ENCODE assay signal across 19 cellular contexts in genomic region chr9:131960311-131960710, GRCh38.
A peak's percentile ranks its signal among the peaks of the same experiment; 100 is the strongest.
DNase-seq lines count a peak whose midpoint lies in the region; ATAC-seq and TF ChIP-seq lines count a peak whose summit lies in the region.
"Had no signal": no experiment of that assay in that cellular context is flagged by ENCODE, and none has a peak within 500 bp of the region (broad histone marks: within the 10 kb centered on the region; RNA-seq: fewer than 3 reads in every experiment).

No MANE protein-coding gene starts in this region.

- intact Hi-C loops in PC-3 (cut with micrococcal nuclease) (no loop called here), dorsolateral prefrontal cortex (cut with DNase I) (loop anchor here in 1 of 2 donors (5.0 to 10.0 kb wide), 2 partner anchors 54 to 107 kb away; no protein-coding TSS in a partner anchor)

- H3K27me3 Mint-ChIP-seq in neural crest cell (ENCODE audit: low read depth): no peaks in the 10 kb centered on the region
- H3K27me3 Mint-ChIP-seq: activated CD8-positive, alpha-beta memory T cell treated with anti-CD3 and anti-CD28 coated beads, Interleukin-2, amount 10 ng/mL, durations not matched to agents 7 days and 5 days; progenitor cell of endocrine pancreas had no signal

- H3K4me2 ChIP-seq in PC-3 (ENCODE audit: low read length): no peak overlapping the region
- H3K4me2 ChIP-seq in hepatocyte: no peak overlapping the region
- H3K4me2 ChIP-seq: smooth muscle cell had no signal

- in situ Hi-C loops in G401 (cut with HindIII; ENCODE audit: low sequenced_read_pairs): no loop called here

- H3K9ac ChIP-seq in PC-3 (ENCODE audit: low read length): no peak overlapping the region

- H2AFZ ChIP-seq in PC-3 (ENCODE audit: low read length) (no peak overlapping the region), hepatocyte (no peak overlapping the region)

- H3K36me3 ChIP-seq in PC-3 (ENCODE audit: low read depth, low read length) (no peaks in the 10 kb centered on the region), hepatocyte (replicated peaks; ENCODE audit: insufficient read depth, low read depth) (no peaks in the 10 kb centered on the region)

- H3K4me3 Mint-ChIP-seq in neural crest cell: no peak overlapping the region
- H3K4me3 Mint-ChIP-seq: activated CD8-positive, alpha-beta memory T cell treated with anti-CD3 and anti-CD28 coated beads, Interleukin-2, amount 10 ng/mL, durations not matched to agents 7 days and 5 days; endodermal cell; natural killer cell had no signal

- H3K79me2 ChIP-seq in PC-3 (ENCODE audit: low read length) (no peaks in the 10 kb centered on the region), hepatocyte (no peaks in the 10 kb centered on the region)

- TF ChIP-seq CTCF in PC-3 (conservative IDR thresholded peaks at IDR 0.05; ENCODE audit: low read depth, low read length): no peak
- no peak for TF ChIP-seq CTCF in dorsolateral prefrontal cortex (IDR thresholded peaks at IDR 0.05 in 54 of 56, conservative IDR thresholded peaks at IDR 0.05 in 2 of 56; ENCODE audit: low read depth in 1 of 56, partially characterized antibody in 56 of 56)
- TF ChIP-seq CTCF in neural crest cell (conservative IDR thresholded peaks at IDR 0.05): no peak
- no peak for TF ChIP-seq CTCF in hepatocyte (IDR thresholded peaks at IDR 0.05; ENCODE audit: poor library complexity)

- no peak overlapping the region for H3K27ac ChIP-seq in PC-3 (ENCODE audit: low read length)
- peak overlapping the region in 57 of 59 donors; percentile 42 to 97 (median 89) for H3K27ac ChIP-seq in dorsolateral prefrontal cortex
- H3K27ac ChIP-seq in hepatocyte: no peak overlapping the region

- H3K4me1 ChIP-seq in PC-3 (ENCODE audit: insufficient read depth, low read length) (peaks cover 5% of the 10 kb centered on the region), hepatocyte (ENCODE audit: insufficient read depth) (no peaks in the 10 kb centered on the region)

- peaks cover 3% of the 10 kb centered on the region for H3K9me3 Mint-ChIP-seq in neural crest cell
- H3K9me3 Mint-ChIP-seq: endodermal cell had no signal

- CTCF ChIA-PET in PC-3 (lab: Charles Lee): no interaction called here

- H3K9me3 ChIP-seq in PC-3 (ENCODE audit: low read length): no peaks in the 10 kb centered on the region
- no peaks in the 10 kb centered on the region for H3K9me3 ChIP-seq in hepatocyte (ENCODE audit: low read depth)

- H3K9me2 ChIP-seq in PC-3 (replicated peaks; ENCODE audit: low read length): no peaks in the 10 kb centered on the region
- H3K9me2 ChIP-seq in hepatocyte (replicated peaks; ENCODE audit: insufficient read depth): no peaks in the 10 kb centered on the region

- H3K27ac Mint-ChIP-seq in neural crest cell (ENCODE audit: unreplicated experiment): peak overlapping the region; percentile 36
- H3K27ac Mint-ChIP-seq: activated CD8-positive, alpha-beta memory T cell treated with anti-CD3 and anti-CD28 coated beads, Interleukin-2, amount 10 ng/mL, durations not matched to agents 7 days and 5 days; endodermal cell; natural killer cell; progenitor cell of endocrine pancreas had no signal

- H3K36me3 Mint-ChIP-seq in neural crest cell (ENCODE audit: low read depth): peaks cover 6% of the 10 kb centered on the region
- H3K36me3 Mint-ChIP-seq: natural killer cell had no signal

- H3K4me3 ChIP-seq in PC-3 (ENCODE audit: low read length) (no peak overlapping the region), dorsolateral prefrontal cortex (peak overlapping the region in 8 of 59 donors; percentile 2 to 43 (median 14)), hepatocyte (no peak overlapping the region)
- H3K4me3 ChIP-seq: smooth muscle cell had no signal

- no peaks in the 10 kb centered on the region for H3F3A ChIP-seq in PC-3 (ENCODE audit: low read length, unreplicated experiment)

- POLR2A ChIA-PET in PC-3 (lab: Charles Lee; ENCODE audit: unreplicated experiment): no interaction called here

- no peaks in the 10 kb centered on the region for H4K20me1 ChIP-seq in PC-3 (ENCODE audit: low read length)
- H4K20me1 ChIP-seq in hepatocyte (ENCODE audit: insufficient read depth, poor library complexity, severe bottlenecking): no peaks in the 10 kb centered on the region

- BruUV-seq in PC-3 (replicated peaks; lab: Mats Ljungman, UMichigan): no TSS peak

- DNase-seq in NCI-H2171 treated with DMSO at 0.1 percent for 48 hours (lab: John Stamatoyannopoulos, UW): peak; percentile 76
- DNase-seq in NCI-H2171 (lab: John Stamatoyannopoulos, UW): no peak
- DNase-seq in PC-3: peak; percentile 47
- no peak for DNase-seq in dorsolateral prefrontal cortex
- DNase-seq in neural crest cell (ENCODE audit: low read depth, low spot score): no peak
- no peak for DNase-seq in G401 (ENCODE audit: low spot score)
- no peak for DNase-seq in DMS79 treated with DMSO at 0.1 percent for 48 hours (lab: John Stamatoyannopoulos, UW)
- no peak for DNase-seq in hepatocyte (ENCODE audit: low spot score)
- DNase-seq: activated CD4-positive, alpha-beta T cell treated with anti-CD3 and anti-CD28 coated beads for 4 hours; activated CD8-positive, alpha-beta memory T cell treated with anti-CD3 and anti-CD28 coated beads, Interleukin-2, amount 10 ng/mL, durations not matched to agents 7 days and 5 days; Calu3; cerebellar nuclear complex; EL; endodermal cell; natural killer cell; NCI-H1417 treated with DMSO at 0.1 percent for 48 hours; stimulated activated CD4-positive, alpha-beta T cell treated with anti-CD3 and anti-CD28 coated beads, Interleukin-4, amount 100 ng/mL, for 24 hours had no signal

- H3K4me1 Mint-ChIP-seq in neural crest cell: peaks cover 47% of the 10 kb centered on the region
- H3K4me1 Mint-ChIP-seq: activated CD8-positive, alpha-beta memory T cell treated with anti-CD3 and anti-CD28 coated beads, Interleukin-2, amount 10 ng/mL, durations not matched to agents 7 days and 5 days had no signal

- H3K27me3 ChIP-seq in PC-3 (ENCODE audit: low read length) (no peaks in the 10 kb centered on the region), dorsolateral prefrontal cortex (no peaks in the 10 kb centered on the region), hepatocyte (no peaks in the 10 kb centered on the region)

- peak; percentile 57; the same call in 1 of the 2 replicates for ATAC-seq in PC-3
- ATAC-seq: activated CD8-positive, alpha-beta memory T cell treated with anti-CD3 and anti-CD28 coated beads, Interleukin-2, amount 10 ng/mL, durations not matched to agents 7 days and 5 days; natural killer cell had no signal

- 83% methylated on average over 9 of the region's 9 CpGs for WGBS in hepatocyte (ENCODE audit: low lambda C conversion rate, missing lambda C conversion rate)

Comparison
In these comparisons a context has a peak if more than half of its experiments do, and no peak if none do; other contexts are left out.
1. DNase-seq: peak in NCI-H2171 treated with DMSO at 0.1 percent for 48 hours (single experiment) and PC-3 (single experiment); none in NCI-H2171 (single experiment), dorsolateral prefrontal cortex (0 of 10), neural crest cell (single experiment), G401 (single experiment), DMS79 treated with DMSO at 0.1 percent for 48 hours (single experiment) and hepatocyte (single experiment).
2. H3K27ac ChIP-seq: peak in dorsolateral prefrontal cortex (57 of 59); none in PC-3 (single experiment) and hepatocyte (single experiment).